In genomic region chr11:68459886-68460740, GRCh38 we compare ENCODE assay signal across 1 cellular context.
TF ChIP-seq lines count a peak whose summit lies in the region.

No MANE protein-coding gene starts in this region.

TF ChIP-seq in K562, 482 proteins besides CTCF, POLR2A, EP300 and RAD21 (continued from another document and continues in another):
- TF ChIP-seq ZBTB40 (IDR thresholded peaks at IDR 0.05), result peak; percentile 88
- TF ChIP-seq ZBTB40 (CRISPR knock-in tag; IDR thresholded peaks at IDR 0.05), result no peak
- 0 out of 2 replicates have a peak, but pooled peaks have one; percentile 33 for TF ChIP-seq TEAD2 (tag; IDR thresholded peaks at IDR 0.05)
- TF ChIP-seq STAT5B (CRISPR knock-in tag; IDR thresholded peaks at IDR 0.05), result no peak
- 0 out of 2 replicates have a peak, but pooled peaks have one; percentile 18 for TF ChIP-seq E2F1 (CRISPR knock-in tag; IDR thresholded peaks at IDR 0.05)
- no peak for TF ChIP-seq NR3C1 (CRISPR knock-in tag; IDR thresholded peaks at IDR 0.05)
- TF ChIP-seq RBFOX2 (IDR thresholded peaks at IDR 0.05; ENCODE audit: low read depth, low read length), result peak; percentile 25; the same call in 1 of the 2 replicates
- peak; percentile 86 for TF ChIP-seq GABPB2 (CRISPR knock-in tag; conservative IDR thresholded peaks at IDR 0.05)
- TF ChIP-seq POLR2G (IDR thresholded peaks at IDR 0.05; ENCODE audit: low read depth, low read length), result no peak
- TF ChIP-seq ZNF609 (CRISPR knock-in tag; IDR thresholded peaks at IDR 0.05; ENCODE audit: borderline replicate concordance), result no peak
- peak; percentile 38; the same call in 1 of the 2 replicates for TF ChIP-seq PHF8 (IDR thresholded peaks at IDR 0.05; ENCODE audit: borderline replicate concordance, low read length)
- TF ChIP-seq ATF4 (CRISPR knock-in tag; IDR thresholded peaks at IDR 0.05), result peak; percentile 83
- TF ChIP-seq CBFA2T3 (IDR thresholded peaks at IDR 0.05), result no peak
- TF ChIP-seq SRSF1 (IDR thresholded peaks at IDR 0.05; ENCODE audit: low read depth, low read length), result 0 out of 2 replicates have a peak, but pooled peaks have one; percentile 75
- peak; percentile 85 for TF ChIP-seq NFIC (IDR thresholded peaks at IDR 0.05)
- TF ChIP-seq HMG20B (CRISPR knock-in tag; IDR thresholded peaks at IDR 0.05), result peak; percentile 93
- peak; percentile 95; the same call in 1 of the 2 replicates for TF ChIP-seq HEY1 (CRISPR knock-in tag; IDR thresholded peaks at IDR 0.05; ENCODE audit: borderline replicate concordance)
- TF ChIP-seq ETV6 (IDR thresholded peaks at IDR 0.05; ENCODE audit: borderline replicate concordance in 1 of 2, low read depth in 2 of 2, low read length in 1 of 2), result 0 out of 4 replicates have a peak, but pooled peaks of 1 of the 2 experiments have one; percentile 45
- TF ChIP-seq ETV6 (CRISPR knock-in tag; IDR thresholded peaks at IDR 0.05; ENCODE audit: borderline replicate concordance), result no peak
- no peak for TF ChIP-seq ZNF316 (IDR thresholded peaks at IDR 0.05)
- peak in 1 of 2 experiments; percentile 18; a peak in 1 of 4 replicates for TF ChIP-seq FOXA3 (CRISPR knock-in tag; conservative IDR thresholded peaks at IDR 0.05 in 1 of 2, IDR thresholded peaks at IDR 0.05 in 1 of 2)
- no peak for TF ChIP-seq CEBPB (tag; IDR thresholded peaks at IDR 0.05)
- TF ChIP-seq RBBP5 (IDR thresholded peaks at IDR 0.05; ENCODE audit: borderline replicate concordance, insufficient read depth, low read length, poor library complexity, severe bottlenecking), result no peak
- TF ChIP-seq TRIM25 (IDR thresholded peaks at IDR 0.05; ENCODE audit: borderline replicate concordance), result no peak; the same call in 1 of the 2 replicates
- peak; percentile 94 for TF ChIP-seq GATAD2A (IDR thresholded peaks at IDR 0.05)
- TF ChIP-seq TEAD1 (CRISPR knock-in tag; IDR thresholded peaks at IDR 0.05), result peak; percentile 89 to 92; a peak in 3 of 4 replicates
- no peak for TF ChIP-seq HIVEP1 (CRISPR knock-in tag; IDR thresholded peaks at IDR 0.05)
- no peak for TF ChIP-seq ZNF184 (CRISPR knock-in tag; IDR thresholded peaks at IDR 0.05)
- peak; percentile 12 for TF ChIP-seq KDM5B (IDR thresholded peaks at IDR 0.05; ENCODE audit: insufficient replicate concordance, low read depth, low read length)
- TF ChIP-seq CAMTA2 (CRISPR knock-in tag; conservative IDR thresholded peaks at IDR 0.05), result peak; percentile 94
- TF ChIP-seq SAFB2 (IDR thresholded peaks at IDR 0.05; ENCODE audit: borderline replicate concordance, low read depth, low read length, severe bottlenecking), result no peak
- peak; percentile 85; the same call in 1 of the 2 replicates for TF ChIP-seq HNRNPUL1 (IDR thresholded peaks at IDR 0.05; ENCODE audit: low read length)
- TF ChIP-seq TBP (optimal IDR thresholded peaks at IDR 0.05; ENCODE audit: low read depth, low read length), result peak; percentile 100
- TF ChIP-seq THRAP3 (IDR thresholded peaks at IDR 0.05; ENCODE audit: borderline replicate concordance), result no peak
- no peak for TF ChIP-seq PTBP1 (IDR thresholded peaks at IDR 0.05; ENCODE audit: low read depth, low read length)
- peak; percentile 80; the same call in 1 of the 2 replicates for TF ChIP-seq AFF4 (CRISPR knock-in tag; IDR thresholded peaks at IDR 0.05)
- TF ChIP-seq TEAD4 (IDR thresholded peaks at IDR 0.05; ENCODE audit: low read length), result peak; percentile 83
- no peak for TF ChIP-seq TEAD4 (CRISPR knock-in tag; IDR thresholded peaks at IDR 0.05; ENCODE audit: borderline replicate concordance)
- peak; percentile 96 for TF ChIP-seq ZNF764 (CRISPR knock-in tag; IDR thresholded peaks at IDR 0.05; ENCODE audit: low read depth)
- TF ChIP-seq CTBP1 (IDR thresholded peaks at IDR 0.05; ENCODE audit: borderline replicate concordance), result peak; percentile 100
